Comparison of ENCODE assay signal across 1 cellular context in the genomic region with DNA sequence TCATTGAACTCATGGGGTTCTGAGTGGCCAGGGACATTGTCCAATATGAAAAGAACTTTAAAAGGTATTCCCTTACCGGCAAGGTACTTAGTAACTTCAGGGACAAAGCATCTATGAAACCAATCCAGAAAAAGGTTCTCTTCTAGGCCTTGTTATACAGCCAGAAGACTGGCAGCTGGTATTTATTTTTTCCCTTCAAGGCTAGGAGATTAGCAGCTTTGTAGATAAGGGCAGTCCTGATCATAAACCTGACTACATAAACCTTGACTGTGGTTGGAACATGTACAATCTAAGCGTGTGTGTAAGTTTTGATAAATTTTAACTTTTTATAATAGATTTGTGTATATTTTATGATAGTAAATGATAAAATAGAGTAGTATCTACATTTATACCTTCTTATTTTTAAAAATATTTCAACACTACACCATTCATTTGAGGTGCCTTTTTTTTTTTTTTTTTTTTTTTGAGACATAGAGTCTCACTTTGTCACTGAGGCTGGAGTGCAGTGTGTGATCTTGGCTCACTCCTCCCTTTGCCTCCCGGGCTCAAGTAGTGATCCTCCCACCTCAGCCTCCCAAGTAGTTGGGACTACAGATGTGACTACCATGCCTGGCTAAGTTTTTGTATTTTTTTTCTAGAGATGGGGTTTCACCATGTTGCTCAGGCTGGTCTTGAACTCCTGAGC.
TF ChIP-seq lines count a peak whose summit lies in the region.

No MANE protein-coding gene starts in this region.

TF ChIP-seq in IMR-90, 13 proteins besides CTCF, POLR2A, EP300 and RAD21:
- no peak for TF ChIP-seq BHLHE40 (IDR thresholded peaks at IDR 0.05; ENCODE audit: low read depth, low read length)
- TF ChIP-seq SMC3 (IDR thresholded peaks at IDR 0.05; ENCODE audit: low read depth, low read length) = no peak
- no peak for TF ChIP-seq RCOR1 (IDR thresholded peaks at IDR 0.05; ENCODE audit: insufficient replicate concordance, low read length)
- no peak for TF ChIP-seq MXI1 (IDR thresholded peaks at IDR 0.05; ENCODE audit: borderline replicate concordance, low read depth, low read length)
- TF ChIP-seq CEBPB (IDR thresholded peaks at IDR 0.05; ENCODE audit: low read depth, low read length) = no peak
TF ChIP-seq in IMR-90: peak in this region for 0.
